Comparison of ENCODE assay signal across 22 cellular contexts in the genomic region with DNA sequence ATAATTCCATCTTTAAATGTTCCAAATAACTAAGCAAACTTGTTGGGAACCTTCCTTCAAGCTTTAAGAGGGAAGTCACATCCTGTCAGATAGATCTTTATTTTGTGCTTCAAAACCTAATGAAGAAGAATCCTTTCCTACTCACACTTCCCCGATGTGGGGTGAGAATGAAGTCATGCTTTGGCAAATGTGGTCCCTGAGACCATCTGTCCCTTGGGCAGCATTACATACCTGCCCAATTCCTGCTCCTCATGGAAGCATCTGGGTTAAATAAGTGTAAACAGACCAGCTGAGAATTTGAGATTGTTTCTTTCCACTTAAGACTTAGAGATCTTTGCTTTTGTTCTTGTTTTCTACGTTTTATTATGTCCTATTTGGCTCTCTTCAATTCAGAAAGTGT.
DNase-seq lines count a peak whose midpoint lies in the region; ATAC-seq and FAIRE-seq lines count a peak whose summit lies in the region.
"Had no signal": no experiment of that assay in that cellular context is flagged by ENCODE, and none has a peak within 500 bp of the region (broad histone marks: within the 10 kb centered on the region; RNA-seq: fewer than 3 reads in every experiment).

No MANE protein-coding gene starts in this region.

- no peaks in the 10 kb centered on the region for H3K9me3 Mint-ChIP-seq in activated CD4-positive, alpha-beta T cell treated with anti-CD3 and anti-CD28 coated beads, Interleukin-2, amount 10 ng/mL, durations not matched to agents 24 days and 14 days
- H3K9me3 Mint-ChIP-seq: CD4-positive, alpha-beta T cell had no signal

- FAIRE-seq in GM19239 (lab: Jason Lieb, UNC), result no peak
- FAIRE-seq: A204.1, D721Med, GM12878, HepG2 had no signal

- H3K4me3 Mint-ChIP-seq in activated CD4-positive, alpha-beta T cell treated with anti-CD3 and anti-CD28 coated beads, Interleukin-2, amount 10 ng/mL, durations not matched to agents 24 days and 14 days, result no peak overlapping the region
- H3K4me3 Mint-ChIP-seq: CD4-positive, alpha-beta T cell; IgD-negative memory B cell had no signal

- H3K36me3 Mint-ChIP-seq in activated CD4-positive, alpha-beta T cell treated with anti-CD3 and anti-CD28 coated beads, Interleukin-2, amount 10 ng/mL, durations not matched to agents 24 days and 14 days (ENCODE audit: low read depth), result no peaks in the 10 kb centered on the region
- H3K36me3 Mint-ChIP-seq: IgD-negative memory B cell had no signal

- H3K27me3 Mint-ChIP-seq in activated CD4-positive, alpha-beta T cell treated with anti-CD3 and anti-CD28 coated beads, Interleukin-2, amount 10 ng/mL, durations not matched to agents 24 days and 14 days, result no peaks in the 10 kb centered on the region
- H3K27me3 Mint-ChIP-seq: CD4-positive, alpha-beta T cell; IgD-negative memory B cell had no signal

- no peaks in the 10 kb centered on the region for H3K4me1 Mint-ChIP-seq in activated CD4-positive, alpha-beta T cell treated with anti-CD3 and anti-CD28 coated beads, Interleukin-2, amount 10 ng/mL, durations not matched to agents 24 days and 14 days

- no peak overlapping the region for H3K27ac Mint-ChIP-seq in activated CD4-positive, alpha-beta T cell treated with anti-CD3 and anti-CD28 coated beads, Interleukin-2, amount 10 ng/mL, durations not matched to agents 24 days and 14 days
- H3K27ac Mint-ChIP-seq: CD4-positive, alpha-beta T cell; IgD-negative memory B cell had no signal

- intact Hi-C loops in activated CD4-positive, alpha-beta T cell treated with anti-CD3 and anti-CD28 coated beads, Interleukin-2, amount 10 ng/mL, durations not matched to agents 24 days and 14 days (cut with micrococcal nuclease), result no loop called here

- DNase-seq in DMS 273 treated with DMSO at 0.1 percent for 48 hours (lab: John Stamatoyannopoulos, UW), result peak; percentile 4
- peak; percentile 14 to 55 for DNase-seq in NCI-H446 (lab: John Stamatoyannopoulos, UW)
- DNase-seq in cerebellar nuclear complex (lab: John Stamatoyannopoulos, UW), result peak; percentile 36 to 87
- peak; percentile 38 for DNase-seq in myocyte (ENCODE audit: low read depth)
- no peak for DNase-seq in Kasumi-1 (lab: John Stamatoyannopoulos, UW)
- no peak for DNase-seq in GM19239 (ENCODE audit: insufficient read length, low spot score)
- no peak for DNase-seq in activated CD4-positive, alpha-beta T cell treated with anti-CD3 and anti-CD28 coated beads, Interleukin-2, amount 10 ng/mL, durations not matched to agents 24 days and 14 days
- DNase-seq: ACHN; AML-193; Caco-2; CD4-positive, alpha-beta T cell; DMS79 treated with DMSO at 0.1 percent for 48 hours; GM23248; H7; KBM-7 had no signal

- no peak for ATAC-seq in HG03095 (IDR thresholded peaks at IDR 0.05; ENCODE audit: unreplicated experiment)
- ATAC-seq: GM12878, HCT116, HepG2 had no signal

Comparison
In these comparisons a context has a peak if more than half of its experiments do, and no peak if none do; other contexts are left out.
1. DNase-seq: peak in DMS 273 treated with DMSO at 0.1 percent for 48 hours (single experiment), NCI-H446 (2 of 2), cerebellar nuclear complex (2 of 2) and myocyte (single experiment); none in Kasumi-1 (0 of 2), GM19239 (single experiment) and activated CD4-positive, alpha-beta T cell treated with anti-CD3 and anti-CD28 coated beads, Interleukin-2, amount 10 ng/mL, durations not matched to agents 24 days and 14 days (single experiment).